8 cellular contexts compared by ENCODE assay signal in the genomic region with DNA sequence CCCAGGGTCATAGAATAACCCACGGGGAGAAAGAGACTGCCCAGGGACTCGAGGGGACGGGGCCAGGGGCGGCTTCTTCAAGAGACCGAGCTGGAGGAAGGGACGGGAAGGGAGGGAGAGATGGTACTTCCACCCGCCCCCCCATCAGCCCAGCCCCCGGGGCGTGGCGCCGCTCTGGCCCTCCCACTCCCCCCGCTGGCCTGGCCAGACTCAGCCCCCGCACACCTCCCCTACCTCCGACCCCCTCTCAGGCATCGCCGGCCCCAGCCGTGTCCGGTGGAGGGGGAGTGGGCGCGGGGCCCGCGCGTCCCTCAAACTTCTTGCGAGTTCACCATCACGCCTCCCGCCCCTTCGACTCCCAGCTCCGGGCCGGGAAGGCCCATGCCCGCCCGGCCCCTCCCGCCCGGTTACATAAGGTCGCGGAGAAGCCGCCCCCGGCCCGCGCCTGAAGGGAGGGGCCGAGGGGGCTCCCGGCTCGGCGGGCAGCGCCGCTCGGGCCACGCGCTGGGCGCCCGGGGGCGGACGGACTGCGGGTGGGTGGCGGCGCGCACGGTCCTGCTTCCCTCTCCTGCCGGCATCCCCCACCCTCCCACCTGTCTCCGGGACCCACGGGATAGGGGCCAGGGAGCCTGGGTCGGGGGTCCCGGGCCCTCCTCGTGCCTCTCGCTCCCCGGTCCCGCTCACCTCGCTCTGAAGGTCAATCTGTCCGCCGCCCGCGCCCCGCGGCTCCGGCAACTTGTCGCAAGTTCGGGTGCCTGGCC. TPM values are rescaled to one million over a fixed set of nuclear protein-coding genes. Genes with fewer than 3 reads are reported as not detected.
A peak's percentile ranks its signal among the peaks of the same experiment; 100 is the strongest.
DNase-seq lines count a peak whose midpoint lies in the region; ATAC-seq, FAIRE-seq and TF ChIP-seq lines count a peak whose summit lies in the region.

No MANE protein-coding gene starts in this region.

- CTCF ChIA-PET in A549 (lab: Yijun Ruan, JAX): interaction anchor here (1.1 to 6.8 kb wide), 13 partner anchors 11 to 367 kb away, joined by 3 to 65 read pairs (median 9); no protein-coding TSS in a partner anchor
- CTCF ChIA-PET in activated CD8-positive, alpha-beta T cell treated with anti-CD3 and anti-CD28 coated beads for 36 hours (lab: Charles Lee): interaction anchor here (1.1 to 3.7 kb wide), 10 partner anchors 13 to 813 kb away, joined by 3 to 29 read pairs (median 6); a partner anchor contains a TSS

- TF ChIP-seq CTCF in A549 (IDR thresholded peaks at IDR 0.05) (no peak), lower lobe of right lung (IDR thresholded peaks at IDR 0.05) (no peak)
- TF ChIP-seq CTCF in activated CD8-positive, alpha-beta T cell treated with anti-CD3 and anti-CD28 coated beads for 36 hours (IDR thresholded peaks at IDR 0.05): no peak

- peak overlapping the region; percentile 95 to 99 for H3K27ac ChIP-seq in A549
- no peak overlapping the region for H3K27ac ChIP-seq in ectodermal cell (ENCODE audit: insufficient read depth, low read depth, low read length, poor library complexity, severe bottlenecking)
- peak overlapping the region; percentile 97 for H3K27ac ChIP-seq in lower lobe of right lung

- H3K4me3 ChIP-seq in A549: peak overlapping the region; percentile 90
- peak overlapping the region; percentile 50 for H3K4me3 ChIP-seq in ectodermal cell (ENCODE audit: insufficient read depth, low read depth, low read length)
- H3K4me3 ChIP-seq in lower lobe of right lung: peak overlapping the region; percentile 88

- no peaks in the 10 kb centered on the region for H3K9me3 Mint-ChIP-seq in activated CD8-positive, alpha-beta T cell treated with anti-CD3 and anti-CD28 coated beads for 36 hours

- no peak for TF ChIP-seq RAD21 in A549 (conservative IDR thresholded peaks at IDR 0.05 in 1 of 2, IDR thresholded peaks at IDR 0.05 in 1 of 2)

- intact Hi-C loops in activated CD8-positive, alpha-beta T cell treated with anti-CD3 and anti-CD28 coated beads for 36 hours (cut with micrococcal nuclease): no loop called here
- intact Hi-C loops in lower lobe of right lung (cut with DNase I): no loop called here

- no peaks in the 10 kb centered on the region for H3K27me3 Mint-ChIP-seq in activated CD8-positive, alpha-beta T cell treated with anti-CD3 and anti-CD28 coated beads for 36 hours

- POLR2A ChIA-PET in A549 (lab: Yijun Ruan, JAX): interaction anchor here (0.6 to 2.2 kb wide), 8 partner anchors 11 to 316 kb away, joined by 3 to 29 read pairs (median 5); a partner anchor contains a TSS
- POLR2A ChIA-PET in activated CD8-positive, alpha-beta T cell treated with anti-CD3 and anti-CD28 coated beads for 36 hours (lab: Charles Lee): interaction anchor here (0.6 to 2.0 kb wide), 7 partner anchors 14 to 1009 kb away, joined by 3 to 7 read pairs (median 3); a partner anchor contains a TSS

- H3K4me1 Mint-ChIP-seq in activated CD8-positive, alpha-beta T cell treated with anti-CD3 and anti-CD28 coated beads for 36 hours (ENCODE audit: low read depth): peaks cover 33% of the 10 kb centered on the region

- H3K4me3 Mint-ChIP-seq in activated CD8-positive, alpha-beta T cell treated with anti-CD3 and anti-CD28 coated beads for 36 hours: peak overlapping the region; percentile 84

- FAIRE-seq in A549 (lab: Jason Lieb, UNC): no peak

- H3K36me3 Mint-ChIP-seq in activated CD8-positive, alpha-beta T cell treated with anti-CD3 and anti-CD28 coated beads for 36 hours (ENCODE audit: low read depth): no peaks in the 10 kb centered on the region

- WGBS in A549 (ENCODE audit: missing lambda C conversion rate): 0% methylated on average over 1 of the region's 76 CpGs
- 0 to 1% methylated on average over 71 to 76 of the region's 76 CpGs for WGBS in ectodermal cell, 2 experiments

- no peak for TF ChIP-seq EP300 in A549 (IDR thresholded peaks at IDR 0.05)

- peaks cover 31% of the 10 kb centered on the region for H3K27me3 ChIP-seq in ectodermal cell (ENCODE audit: control insufficient read depth, insufficient read depth, low read length, poor library complexity, severe bottlenecking)
- H3K27me3 ChIP-seq in lower lobe of right lung (ENCODE audit: low read depth): no peaks in the 10 kb centered on the region

- H3K27ac Mint-ChIP-seq in activated CD8-positive, alpha-beta T cell treated with anti-CD3 and anti-CD28 coated beads for 36 hours: no peak overlapping the region

- H3K4me1 ChIP-seq in A549: peaks cover 31% of the 10 kb centered on the region
- peaks cover 8% of the 10 kb centered on the region for H3K4me1 ChIP-seq in ectodermal cell (ENCODE audit: control insufficient read depth, insufficient read depth, low read length)
- peaks cover 45% of the 10 kb centered on the region for H3K4me1 ChIP-seq in lower lobe of right lung

- no peaks in the 10 kb centered on the region for H3K36me3 ChIP-seq in ectodermal cell (ENCODE audit: control insufficient read depth, insufficient read depth, low read length)
- no peaks in the 10 kb centered on the region for H3K36me3 ChIP-seq in lower lobe of right lung

- no peak; the same call in none of the 2 replicates for TF ChIP-seq POLR2A in A549 (IDR thresholded peaks at IDR 0.05; ENCODE audit: low read length)

- peak; percentile 69 to 80 for DNase-seq in A549 (ENCODE audit: low read depth in 1 of 2, low spot score in 1 of 2)
- peak; percentile 88 for DNase-seq in NCI-H748 (lab: John Stamatoyannopoulos, UW; ENCODE audit: unreplicated experiment)
- peak; percentile 74 for DNase-seq in activated CD8-positive, alpha-beta T cell treated with anti-CD3 and anti-CD28 coated beads for 36 hours
- peak; percentile 86 for DNase-seq in lower lobe of right lung
- DNase-seq in stimulated activated CD4-positive, alpha-beta T cell treated with anti-CD3 and anti-CD28 coated beads, Interleukin-4, amount 100 ng/mL, for 48 hours (ENCODE audit: low read depth in 2 of 2): peak; percentile 46 to 49

- H3K9me3 ChIP-seq in A549 (no peaks in the 10 kb centered on the region), ectodermal cell (ENCODE audit: control insufficient read depth, low read length) (no peaks in the 10 kb centered on the region), lower lobe of right lung (no peaks in the 10 kb centered on the region)

- H3K4me2 ChIP-seq in A549: peak overlapping the region; percentile 100

- ATAC-seq in A549 (peak; percentile 74), GM18520 (IDR thresholded peaks at IDR 0.05; ENCODE audit: unreplicated experiment) (peak; percentile 5), HG03097 (IDR thresholded peaks at IDR 0.05; ENCODE audit: low FRiP score, unreplicated experiment) (peak; percentile 12), lower lobe of right lung (peak; percentile 80 to 82)
- peak; percentile 37 for ATAC-seq in activated CD8-positive, alpha-beta T cell treated with anti-CD3 and anti-CD28 coated beads for 36 hours

RNA-seq across cellular contexts. Expression of a gene that starts 0.6 kb away (rescaled TPM):
- polyA plus RNA-seq in A549 (2011; rRNA removed): 2.9 and 3.1 TPM in 2 replicates
- 2.8 and 5.0 TPM in 2 replicates for polyA plus RNA-seq in A549 (2012; cell fraction: cytosol; rRNA removed)
- polyA plus RNA-seq in A549 (2012; cell fraction: nucleus; rRNA removed): 5.0 and 7.6 TPM in 2 replicates
- 4.3 to 6.1 TPM (median 4.5 TPM) in 3 replicates for polyA plus RNA-seq in A549 (2017; fragmentation: RNase III; extraction: RNeasy Plus Mini Kit Qiagen cat#74134 plus additional on column Dnase treatment)
- 5.3 and 9.9 TPM in 2 replicates for polyA minus RNA-seq in A549 (2011; rRNA and poly(A)+ RNA removed)
- total RNA-seq in activated CD8-positive, alpha-beta T cell treated with anti-CD3 and anti-CD28 coated beads for 36 hours: 10 to 100 TPM; 14.6 to 15.9 TPM
- 2.0 TPM for polyA plus RNA-seq in ectodermal cell (2013, experiment 1 of 4)
- 1.4 TPM for polyA plus RNA-seq in ectodermal cell (2013, experiment 2 of 4)
- 0.85 TPM for polyA plus RNA-seq in ectodermal cell (2013, experiment 3 of 4)
- polyA plus RNA-seq in ectodermal cell (2013, experiment 4 of 4): 1.9 TPM
- total RNA-seq in lower lobe of right lung: 36.5 TPM

RNA-seq across cellular contexts. Expression of a gene that starts 12.4 kb away (rescaled TPM):
- polyA plus RNA-seq in A549 (2011; rRNA removed) (not detected in 2 replicates), A549 (2017; fragmentation: RNase III; extraction: RNeasy Plus Mini Kit Qiagen cat#74134 plus additional on column Dnase treatment) (not detected in 3 replicates)
- polyA plus RNA-seq in A549 (2012; cell fraction: cytosol; rRNA removed): 0.04 TPM in 1 of 2 replicates, not detected in the other
- polyA plus RNA-seq in A549 (2012; cell fraction: nucleus; rRNA removed): not detected in 2 replicates
- polyA minus RNA-seq in A549 (2011; rRNA and poly(A)+ RNA removed): 0.21 TPM in 1 of 2 replicates, not detected in the other
- not detected for total RNA-seq in activated CD8-positive, alpha-beta T cell treated with anti-CD3 and anti-CD28 coated beads for 36 hours
- polyA plus RNA-seq in ectodermal cell (2013, experiment 1 of 4): not detected
- polyA plus RNA-seq in ectodermal cell (2013, experiment 2 of 4): not detected
- not detected for polyA plus RNA-seq in ectodermal cell (2013, experiment 3 of 4)
- not detected for polyA plus RNA-seq in ectodermal cell (2013, experiment 4 of 4)
- 947 TPM for total RNA-seq in lower lobe of right lung

RNA-seq across cellular contexts. Expression of a gene that starts 44.9 kb away (rescaled TPM):
- polyA plus RNA-seq in A549 (2011; rRNA removed) (1.9 TPM in 2 replicates), A549 (2017; fragmentation: RNase III; extraction: RNeasy Plus Mini Kit Qiagen cat#74134 plus additional on column Dnase treatment) (1.7 to 2.0 TPM (median 2.0 TPM) in 3 replicates)
- 4.6 and 5.4 TPM in 2 replicates for polyA plus RNA-seq in A549 (2012; cell fraction: cytosol; rRNA removed)
- polyA plus RNA-seq in A549 (2012; cell fraction: nucleus; rRNA removed): 8.7 and 9.2 TPM in 2 replicates
- 1.2 and 2.0 TPM in 2 replicates for polyA minus RNA-seq in A549 (2011; rRNA and poly(A)+ RNA removed)
- 1 to 10 TPM; 3.2 to 4.1 TPM for total RNA-seq in activated CD8-positive, alpha-beta T cell treated with anti-CD3 and anti-CD28 coated beads for 36 hours
- polyA plus RNA-seq in ectodermal cell (2013, experiment 1 of 4): 9.0 TPM
- 6.5 TPM for polyA plus RNA-seq in ectodermal cell (2013, experiment 2 of 4)
- 6.0 TPM for polyA plus RNA-seq in ectodermal cell (2013, experiment 3 of 4)
- 8.7 TPM for polyA plus RNA-seq in ectodermal cell (2013, experiment 4 of 4)
- 5.9 TPM for total RNA-seq in lower lobe of right lung

RNA-seq across cellular contexts. Expression of a gene that starts 45.7 kb away (rescaled TPM):
- 0.32 and 0.34 TPM in 2 replicates for polyA plus RNA-seq in A549 (2011; rRNA removed)
- polyA plus RNA-seq in A549 (2012; cell fraction: cytosol; rRNA removed): 1.1 and 1.9 TPM in 2 replicates
- polyA plus RNA-seq in A549 (2012; cell fraction: nucleus; rRNA removed): 19.2 and 23.2 TPM in 2 replicates
- 0.95 to 1.6 TPM (median 1.5 TPM) in 3 replicates for polyA plus RNA-seq in A549 (2017; fragmentation: RNase III; extraction: RNeasy Plus Mini Kit Qiagen cat#74134 plus additional on column Dnase treatment)
- polyA minus RNA-seq in A549 (2011; rRNA and poly(A)+ RNA removed): not detected in 2 replicates
- not detected for total RNA-seq in activated CD8-positive, alpha-beta T cell treated with anti-CD3 and anti-CD28 coated beads for 36 hours
- 1.4 TPM for polyA plus RNA-seq in ectodermal cell (2013, experiment 1 of 4)
- polyA plus RNA-seq in ectodermal cell (2013, experiment 2 of 4): not detected
- not detected for polyA plus RNA-seq in ectodermal cell (2013, experiment 3 of 4)
- 1.1 TPM for polyA plus RNA-seq in ectodermal cell (2013, experiment 4 of 4)
- 12.1 TPM for total RNA-seq in lower lobe of right lung

RNA-seq across cellular contexts. Expression of a gene that starts 52.6 kb away (rescaled TPM):
- polyA plus RNA-seq in A549 (2011; rRNA removed) (217 and 262 TPM in 2 replicates), A549 (2017; fragmentation: RNase III; extraction: RNeasy Plus Mini Kit Qiagen cat#74134 plus additional on column Dnase treatment) (252 to 261 TPM (median 254 TPM) in 3 replicates)
- 300 and 345 TPM in 2 replicates for polyA plus RNA-seq in A549 (2012; cell fraction: cytosol; rRNA removed)
- polyA plus RNA-seq in A549 (2012; cell fraction: nucleus; rRNA removed): 92.7 and 202 TPM in 2 replicates
- 54.2 and 55.6 TPM in 2 replicates for polyA minus RNA-seq in A549 (2011; rRNA and poly(A)+ RNA removed)
- total RNA-seq in activated CD8-positive, alpha-beta T cell treated with anti-CD3 and anti-CD28 coated beads for 36 hours: 100 to 1,000 TPM; 310 to 314 TPM
- polyA plus RNA-seq in ectodermal cell (2013, experiment 1 of 4): 220 TPM
- 202 TPM for polyA plus RNA-seq in ectodermal cell (2013, experiment 2 of 4)
- polyA plus RNA-seq in ectodermal cell (2013, experiment 3 of 4): 246 TPM
- 264 TPM for polyA plus RNA-seq in ectodermal cell (2013, experiment 4 of 4)
- 134 TPM for total RNA-seq in lower lobe of right lung

Comparison
In these comparisons a context has a peak if more than half of its experiments do, and no peak if none do; other contexts are left out.
1. ATAC-seq: peak in every context shown above with its lines; median percentile 81 in lower lobe of right lung; 74 in A549; 37 in activated CD8-positive, alpha-beta T cell treated with anti-CD3 and anti-CD28 coated beads for 36 hours; 12 in HG03097; 5 in GM18520.
2. RNA of a gene that starts 12.4 kb away (total RNA-seq): 947 TPM in lower lobe of right lung (single experiment); not detected in activated CD8-positive, alpha-beta T cell treated with anti-CD3 and anti-CD28 coated beads for 36 hours; every median in the first group is over 100 times any median in the second.
3. Peak in every context shown above with its lines, with median percentiles within 50 percentile points of each other: DNase-seq and H3K4me3 ChIP-seq.